Comparison of ENCODE assay signal across 8 cellular contexts in genomic region chr1:158121604-158122254, GRCh38. TPM values are rescaled to one million over a fixed set of nuclear protein-coding genes. Genes with fewer than 3 reads are reported as not detected.
DNase-seq lines count a peak whose midpoint lies in the region; ATAC-seq and TF ChIP-seq lines count a peak whose summit lies in the region.

No MANE protein-coding gene starts in this region.

- peak; percentile 10 for DNase-seq in activated T-cell treated with anti-CD3 and anti-CD28 coated beads, Interleukin-2, amount 50 U/mL, for 4 hours
- DNase-seq in activated T-cell treated with anti-CD3 and anti-CD28 coated beads for 4 hours (no peak), M059J (ENCODE audit: low read depth) (peak; percentile 62), iPS-NIHi7 (ENCODE audit: extremely low spot score) (peak; percentile 67), thyroid gland (peak; percentile 62 to 66)

- H3K4me1 Mint-ChIP-seq in activated T-cell treated with anti-CD3 and anti-CD28 coated beads, Interleukin-2, amount 50 U/mL, for 4 hours (ENCODE audit: low read depth) = peaks cover 6% of the 10 kb centered on the region

- H3K27ac ChIP-seq in thyroid gland = peak overlapping the region in 1 of 3 donors; percentile 33

- H3K9me3 Mint-ChIP-seq in activated T-cell treated with anti-CD3 and anti-CD28 coated beads, Interleukin-2, amount 50 U/mL, for 4 hours = no peaks in the 10 kb centered on the region

- H3K9me3 ChIP-seq in thyroid gland = no peaks in the 10 kb centered on the region

- H3K4me3 Mint-ChIP-seq in activated T-cell treated with anti-CD3 and anti-CD28 coated beads, Interleukin-2, amount 50 U/mL, for 4 hours = no peak overlapping the region

- WGBS in thyroid gland, 2 donors = 19 to 27% methylated on average over 5 of the region's 5 CpGs

- H3K36me3 ChIP-seq in thyroid gland = no peaks in the 10 kb centered on the region

- no peak for ATAC-seq in activated T-cell treated with anti-CD3 and anti-CD28 coated beads, Interleukin-2, amount 50 U/mL, for 4 hours
- ATAC-seq in GM21423 (IDR thresholded peaks at IDR 0.05; ENCODE audit: unreplicated experiment) (no peak), GM21447 (IDR thresholded peaks at IDR 0.05; ENCODE audit: unreplicated experiment) (no peak)

- no peaks in the 10 kb centered on the region for H3K27me3 ChIP-seq in thyroid gland

- H3K4me1 ChIP-seq in thyroid gland = peaks cover 21 to 31% of the 10 kb centered on the region in 2 donors

- H3K4me3 ChIP-seq in WI38 (ENCODE audit: low read depth, low read length) (no peak overlapping the region), thyroid gland (replicated peaks in 1 of 3) (no peak overlapping the region)

- peaks cover 62% of the 10 kb centered on the region for H3K27me3 Mint-ChIP-seq in activated T-cell treated with anti-CD3 and anti-CD28 coated beads, Interleukin-2, amount 50 U/mL, for 4 hours (ENCODE audit: low read depth)

- intact Hi-C loops in thyroid gland (cut with DNase I) = no loop called here

- no peak for TF ChIP-seq POLR2A in thyroid gland (IDR thresholded peaks at IDR 0.05)

- H3K36me3 Mint-ChIP-seq in activated T-cell treated with anti-CD3 and anti-CD28 coated beads, Interleukin-2, amount 50 U/mL, for 4 hours (ENCODE audit: insufficient read depth) = no peaks in the 10 kb centered on the region

- TF ChIP-seq CTCF in WI38 (IDR thresholded peaks at IDR 0.05; ENCODE audit: low read depth, low read length) = peak; percentile 49; the same call in 1 of the 2 replicates
- TF ChIP-seq CTCF in thyroid gland (IDR thresholded peaks at IDR 0.05) = peak in 5 of 6 experiments; percentile 34 to 87 (median 81)

RNA-seq across cellular contexts. Expression of gene CD1D, which starts 59.0 kb away (rescaled TPM):
- total RNA-seq in activated T-cell treated with anti-CD3 and anti-CD28 coated beads, Interleukin-2, amount 50 U/mL, for 4 hours = not detected
- total RNA-seq in M059J (2014; rRNA removed; shearing (Covaris generic)) = 0.34 TPM in 1 of 2 replicates, not detected in the other
- total RNA-seq in thyroid gland = 1 to 10 TPM in 3 of 4 donors, under 1 TPM in 1; 0.45 to 2.8 (median 1.7) TPM
